1 cellular context compared by ENCODE assay signal in genomic region chr19:2055871-2056809, GRCh38.
TF ChIP-seq lines count a peak whose summit lies in the region.

No MANE protein-coding gene starts in this region.

TF ChIP-seq in K562, 482 proteins besides CTCF, POLR2A, EP300 and RAD21 (continues in another document):
- no peak for TF ChIP-seq SMARCC2 (IDR thresholded peaks at IDR 0.05; ENCODE audit: low read depth)
- peak in 1 of 2 experiments; percentile 50; a peak in 1 of 3 replicates for TF ChIP-seq CBX3 (IDR thresholded peaks at IDR 0.05; ENCODE audit: borderline replicate concordance in 1 of 2, low read length in 2 of 2)
- TF ChIP-seq GATAD2A (IDR thresholded peaks at IDR 0.05), result peak; percentile 67; the same call in 1 of the 2 replicates
- TF ChIP-seq SMARCE1 (IDR thresholded peaks at IDR 0.05), result peak; percentile 74; the same call in 1 of the 2 replicates
- peak in 1 of 2 experiments; percentile 87; a peak in 2 of 4 replicates for TF ChIP-seq KDM1A (IDR thresholded peaks at IDR 0.05)
- TF ChIP-seq RBFOX2 (IDR thresholded peaks at IDR 0.05; ENCODE audit: low read depth, low read length), result peak; percentile 90
- TF ChIP-seq POLR2H (tag; IDR thresholded peaks at IDR 0.05; ENCODE audit: low read depth), result peak; percentile 48
- TF ChIP-seq PHF8 (IDR thresholded peaks at IDR 0.05; ENCODE audit: borderline replicate concordance, low read length), result peak; percentile 42; the same call in 1 of the 2 replicates
- TF ChIP-seq ZBTB9 (CRISPR knock-in tag; IDR thresholded peaks at IDR 0.05), result peak; percentile 12; the same call in 1 of the 2 replicates
- TF ChIP-seq MLLT1 (IDR thresholded peaks at IDR 0.05), result peak; percentile 72 to 96; a peak in 3 of 4 replicates
- TF ChIP-seq ZMIZ1 (IDR thresholded peaks at IDR 0.05; ENCODE audit: low read depth in 2 of 2, low read length in 2 of 2), result peak in 1 of 2 experiments; percentile 26; a peak in 1 of 4 replicates
- peak in 1 of 2 experiments; percentile 52; a peak in 1 of 4 replicates for TF ChIP-seq SIN3A (IDR thresholded peaks at IDR 0.05; ENCODE audit: borderline replicate concordance in 2 of 2, control insufficient read depth in 1 of 2, low read depth in 2 of 2, low read length in 2 of 2)
- no peak for TF ChIP-seq SAFB (IDR thresholded peaks at IDR 0.05; ENCODE audit: borderline replicate concordance, low read depth, low read length)
- TF ChIP-seq GTF2B (IDR thresholded peaks at IDR 0.05; ENCODE audit: extremely low read depth, insufficient read length), result peak; percentile 68
- TF ChIP-seq ETV1 (tag; conservative IDR thresholded peaks at IDR 0.05; ENCODE audit: low read depth), result peak; percentile 94
- TF ChIP-seq HLTF (IDR thresholded peaks at IDR 0.05), result peak; percentile 43; the same call in 1 of the 2 replicates
- TF ChIP-seq RB1 (IDR thresholded peaks at IDR 0.05; ENCODE audit: low read depth), result peak; percentile 12; the same call in 1 of the 2 replicates
- no peak for TF ChIP-seq NFATC3 (IDR thresholded peaks at IDR 0.05)
- TF ChIP-seq ZNF740 (CRISPR knock-in tag; IDR thresholded peaks at IDR 0.05), result peak; percentile 68; the same call in 1 of the 2 replicates
- TF ChIP-seq ZNF740 (tag; IDR thresholded peaks at IDR 0.05), result peak in 1 of 2 experiments; percentile 51; a peak in 1 of 4 replicates
- no peak for TF ChIP-seq SNRNP70 (optimal IDR thresholded peaks at IDR 0.05; ENCODE audit: low read depth, low read length)
- peak; percentile 77 to 80; a peak in 2 of 4 replicates for TF ChIP-seq ETV6 (IDR thresholded peaks at IDR 0.05; ENCODE audit: borderline replicate concordance in 1 of 2, low read depth in 2 of 2, low read length in 1 of 2)
- TF ChIP-seq ETV6 (CRISPR knock-in tag; IDR thresholded peaks at IDR 0.05; ENCODE audit: borderline replicate concordance), result no peak
- TF ChIP-seq OTX1 (CRISPR knock-in tag; IDR thresholded peaks at IDR 0.05), result peak; percentile 89
- TF ChIP-seq THAP7 (CRISPR knock-in tag; IDR thresholded peaks at IDR 0.05), result no peak
- peak; percentile 24; the same call in 1 of the 2 replicates for TF ChIP-seq PATZ1 (CRISPR knock-in tag; IDR thresholded peaks at IDR 0.05; ENCODE audit: borderline replicate concordance)
- TF ChIP-seq ZBTB33 (CRISPR knock-in tag; IDR thresholded peaks at IDR 0.05), result no peak
- peak; percentile 54; the same call in 1 of the 2 replicates for TF ChIP-seq ZNF592 (IDR thresholded peaks at IDR 0.05)
- TF ChIP-seq NONO (IDR thresholded peaks at IDR 0.05; ENCODE audit: low read depth in 2 of 2, low read length in 1 of 2), result peak in 1 of 2 experiments; percentile 87; a peak in 1 of 4 replicates
- no peak for TF ChIP-seq MEF2A (IDR thresholded peaks at IDR 0.05; ENCODE audit: control insufficient read depth, low read depth, low read length)
- no peak for TF ChIP-seq KDM2B (CRISPR knock-in tag; IDR thresholded peaks at IDR 0.05)
- peak; percentile 92 for TF ChIP-seq NBN (IDR thresholded peaks at IDR 0.05; ENCODE audit: low read depth)
- TF ChIP-seq USF1 (CRISPR knock-in tag; IDR thresholded peaks at IDR 0.05), result no peak
- no peak for TF ChIP-seq NR2C2 (CRISPR knock-in tag; IDR thresholded peaks at IDR 0.05)
- peak; percentile 60 for TF ChIP-seq NR2C2 (tag; IDR thresholded peaks at IDR 0.05)
- TF ChIP-seq TBP (optimal IDR thresholded peaks at IDR 0.05; ENCODE audit: low read depth, low read length), result peak; percentile 66
- TF ChIP-seq MTA2 (IDR thresholded peaks at IDR 0.05; ENCODE audit: low read depth), result peak; percentile 61
- TF ChIP-seq ZFP30 (CRISPR knock-in tag; IDR thresholded peaks at IDR 0.05; ENCODE audit: borderline replicate concordance), result no peak
- no peak for TF ChIP-seq EZH2 (IDR thresholded peaks at IDR 0.05; ENCODE audit: borderline replicate concordance, low read depth, low read length)
- TF ChIP-seq LARP7 (IDR thresholded peaks at IDR 0.05), result 0 out of 2 replicates have a peak, but pooled peaks have one; percentile 31
- no peak for TF ChIP-seq ZNF57 (CRISPR knock-in tag; IDR thresholded peaks at IDR 0.05)
- no peak for TF ChIP-seq ATF1 (CRISPR knock-in tag; IDR thresholded peaks at IDR 0.05)
- TF ChIP-seq ATF1 (tag; IDR thresholded peaks at IDR 0.05), result 0 out of 2 replicates have a peak, but pooled peaks have one; percentile 20
